In the genomic region with DNA sequence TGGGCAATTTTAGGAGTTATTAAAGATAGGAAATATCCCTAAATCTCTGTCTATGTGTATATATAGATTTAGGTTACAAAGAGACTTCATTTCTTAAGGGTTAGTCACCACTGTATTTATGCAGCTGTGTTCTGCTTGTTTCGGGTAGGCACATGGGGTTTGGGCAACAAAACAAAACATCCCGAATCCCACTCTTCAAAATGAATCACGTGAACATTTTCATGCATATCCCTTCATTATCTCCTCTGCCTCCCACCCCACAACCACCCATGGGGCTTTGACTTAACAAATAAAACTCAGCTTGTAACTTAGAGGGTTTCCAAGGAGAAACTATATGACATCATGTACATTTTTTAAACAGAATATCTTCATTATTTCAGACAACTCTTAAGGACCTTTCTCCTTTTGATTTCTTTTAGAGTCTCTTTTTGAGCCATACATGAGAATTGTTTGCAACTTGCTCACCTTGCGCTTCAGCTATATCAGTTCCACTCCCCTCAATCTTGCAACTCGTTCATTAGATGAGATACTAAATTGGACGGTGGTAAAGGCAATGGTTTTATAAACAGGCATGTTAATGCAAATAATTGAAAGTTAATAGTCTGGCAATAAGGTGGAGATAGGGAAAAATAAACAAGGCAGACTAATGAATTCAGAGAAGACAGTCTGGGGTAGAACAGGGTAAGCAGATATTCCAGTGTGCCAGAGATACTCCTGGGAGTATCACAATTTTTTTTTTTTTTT, we compare ENCODE assay signal across 3 cellular contexts.
TF ChIP-seq lines count a peak whose summit lies in the region.

No MANE protein-coding gene starts in this region.

TF ChIP-seq in SK-N-SH treated with all-trans-retinoic acid at 6 μM for 48 hours, 23 proteins besides CTCF, POLR2A, EP300 and RAD21 (continued from another document):
- TF ChIP-seq, protein P1, sequence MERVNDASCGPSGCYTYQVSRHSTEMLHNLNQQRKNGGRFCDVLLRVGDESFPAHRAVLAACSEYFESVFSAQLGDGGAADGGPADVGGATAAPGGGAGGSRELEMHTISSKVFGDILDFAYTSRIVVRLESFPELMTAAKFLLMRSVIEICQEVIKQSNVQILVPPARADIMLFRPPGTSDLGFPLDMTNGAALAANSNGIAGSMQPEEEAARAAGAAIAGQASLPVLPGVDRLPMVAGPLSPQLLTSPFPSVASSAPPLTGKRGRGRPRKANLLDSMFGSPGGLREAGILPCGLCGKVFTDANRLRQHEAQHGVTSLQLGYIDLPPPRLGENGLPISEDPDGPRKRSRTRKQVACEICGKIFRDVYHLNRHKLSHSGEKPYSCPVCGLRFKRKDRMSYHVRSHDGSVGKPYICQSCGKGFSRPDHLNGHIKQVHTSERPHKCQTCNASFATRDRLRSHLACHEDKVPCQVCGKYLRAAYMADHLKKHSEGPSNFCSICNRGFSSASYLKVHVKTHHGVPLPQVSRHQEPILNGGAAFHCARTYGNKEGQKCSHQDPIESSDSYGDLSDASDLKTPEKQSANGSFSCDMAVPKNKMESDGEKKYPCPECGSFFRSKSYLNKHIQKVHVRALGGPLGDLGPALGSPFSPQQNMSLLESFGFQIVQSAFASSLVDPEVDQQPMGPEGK (CRISPR knock-in tag; IDR thresholded peaks at IDR 0.05; ENCODE audit: borderline replicate concordance), result no peak
- TF ChIP-seq ESRRG (CRISPR knock-in tag; IDR thresholded peaks at IDR 0.05) (no peak), TOX (CRISPR knock-in tag; IDR thresholded peaks at IDR 0.05; ENCODE audit: borderline replicate concordance) (no peak), ZNF70 (CRISPR knock-in tag; IDR thresholded peaks at IDR 0.05) (no peak), CSDC2 (CRISPR knock-in tag; IDR thresholded peaks at IDR 0.05) (no peak), ZC3H10 (CRISPR knock-in tag; IDR thresholded peaks at IDR 0.05) (no peak), BACH2 (CRISPR knock-in tag; IDR thresholded peaks at IDR 0.05; ENCODE audit: borderline replicate concordance) (no peak), ZFP30 (CRISPR knock-in tag; IDR thresholded peaks at IDR 0.05) (no peak)
- TF ChIP-seq, protein P2, sequence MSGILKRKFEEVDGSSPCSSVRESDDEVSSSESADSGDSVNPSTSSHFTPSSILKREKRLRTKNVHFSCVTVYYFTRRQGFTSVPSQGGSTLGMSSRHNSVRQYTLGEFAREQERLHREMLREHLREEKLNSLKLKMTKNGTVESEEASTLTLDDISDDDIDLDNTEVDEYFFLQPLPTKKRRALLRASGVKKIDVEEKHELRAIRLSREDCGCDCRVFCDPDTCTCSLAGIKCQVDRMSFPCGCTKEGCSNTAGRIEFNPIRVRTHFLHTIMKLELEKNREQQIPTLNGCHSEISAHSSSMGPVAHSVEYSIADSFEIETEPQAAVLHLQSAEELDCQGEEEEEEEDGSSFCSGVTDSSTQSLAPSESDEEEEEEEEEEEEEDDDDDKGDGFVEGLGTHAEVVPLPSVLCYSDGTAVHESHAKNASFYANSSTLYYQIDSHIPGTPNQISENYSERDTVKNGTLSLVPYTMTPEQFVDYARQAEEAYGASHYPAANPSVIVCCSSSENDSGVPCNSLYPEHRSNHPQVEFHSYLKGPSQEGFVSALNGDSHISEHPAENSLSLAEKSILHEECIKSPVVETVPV (CRISPR knock-in tag; IDR thresholded peaks at IDR 0.05), result no peak

TF ChIP-seq in SK-N-SH, 30 proteins besides CTCF, POLR2A, EP300 and RAD21 (continued from another document):
- TF ChIP-seq, protein P3, sequence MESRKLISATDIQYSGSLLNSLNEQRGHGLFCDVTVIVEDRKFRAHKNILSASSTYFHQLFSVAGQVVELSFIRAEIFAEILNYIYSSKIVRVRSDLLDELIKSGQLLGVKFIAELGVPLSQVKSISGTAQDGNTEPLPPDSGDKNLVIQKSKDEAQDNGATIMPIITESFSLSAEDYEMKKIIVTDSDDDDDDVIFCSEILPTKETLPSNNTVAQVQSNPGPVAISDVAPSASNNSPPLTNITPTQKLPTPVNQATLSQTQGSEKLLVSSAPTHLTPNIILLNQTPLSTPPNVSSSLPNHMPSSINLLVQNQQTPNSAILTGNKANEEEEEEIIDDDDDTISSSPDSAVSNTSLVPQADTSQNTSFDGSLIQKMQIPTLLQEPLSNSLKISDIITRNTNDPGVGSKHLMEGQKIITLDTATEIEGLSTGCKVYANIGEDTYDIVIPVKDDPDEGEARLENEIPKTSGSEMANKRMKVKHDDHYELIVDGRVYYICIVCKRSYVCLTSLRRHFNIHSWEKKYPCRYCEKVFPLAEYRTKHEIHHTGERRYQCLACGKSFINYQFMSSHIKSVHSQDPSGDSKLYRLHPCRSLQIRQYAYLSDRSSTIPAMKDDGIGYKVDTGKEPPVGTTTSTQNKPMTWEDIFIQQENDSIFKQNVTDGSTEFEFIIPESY (IDR thresholded peaks at IDR 0.05; ENCODE audit: borderline replicate concordance, low read depth), result no peak
- TF ChIP-seq, protein P4, sequence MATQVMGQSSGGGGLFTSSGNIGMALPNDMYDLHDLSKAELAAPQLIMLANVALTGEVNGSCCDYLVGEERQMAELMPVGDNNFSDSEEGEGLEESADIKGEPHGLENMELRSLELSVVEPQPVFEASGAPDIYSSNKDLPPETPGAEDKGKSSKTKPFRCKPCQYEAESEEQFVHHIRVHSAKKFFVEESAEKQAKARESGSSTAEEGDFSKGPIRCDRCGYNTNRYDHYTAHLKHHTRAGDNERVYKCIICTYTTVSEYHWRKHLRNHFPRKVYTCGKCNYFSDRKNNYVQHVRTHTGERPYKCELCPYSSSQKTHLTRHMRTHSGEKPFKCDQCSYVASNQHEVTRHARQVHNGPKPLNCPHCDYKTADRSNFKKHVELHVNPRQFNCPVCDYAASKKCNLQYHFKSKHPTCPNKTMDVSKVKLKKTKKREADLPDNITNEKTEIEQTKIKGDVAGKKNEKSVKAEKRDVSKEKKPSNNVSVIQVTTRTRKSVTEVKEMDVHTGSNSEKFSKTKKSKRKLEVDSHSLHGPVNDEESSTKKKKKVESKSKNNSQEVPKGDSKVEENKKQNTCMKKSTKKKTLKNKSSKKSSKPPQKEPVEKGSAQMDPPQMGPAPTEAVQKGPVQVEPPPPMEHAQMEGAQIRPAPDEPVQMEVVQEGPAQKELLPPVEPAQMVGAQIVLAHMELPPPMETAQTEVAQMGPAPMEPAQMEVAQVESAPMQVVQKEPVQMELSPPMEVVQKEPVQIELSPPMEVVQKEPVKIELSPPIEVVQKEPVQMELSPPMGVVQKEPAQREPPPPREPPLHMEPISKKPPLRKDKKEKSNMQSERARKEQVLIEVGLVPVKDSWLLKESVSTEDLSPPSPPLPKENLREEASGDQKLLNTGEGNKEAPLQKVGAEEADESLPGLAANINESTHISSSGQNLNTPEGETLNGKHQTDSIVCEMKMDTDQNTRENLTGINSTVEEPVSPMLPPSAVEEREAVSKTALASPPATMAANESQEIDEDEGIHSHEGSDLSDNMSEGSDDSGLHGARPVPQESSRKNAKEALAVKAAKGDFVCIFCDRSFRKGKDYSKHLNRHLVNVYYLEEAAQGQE (IDR thresholded peaks at IDR 0.05; ENCODE audit: low read depth, low read length), result no peak
- TF ChIP-seq NFIC (IDR thresholded peaks at IDR 0.05; ENCODE audit: borderline replicate concordance), result no peak
- TF ChIP-seq JUND (IDR thresholded peaks at IDR 0.05), result no peak
- TF ChIP-seq, protein P5, sequence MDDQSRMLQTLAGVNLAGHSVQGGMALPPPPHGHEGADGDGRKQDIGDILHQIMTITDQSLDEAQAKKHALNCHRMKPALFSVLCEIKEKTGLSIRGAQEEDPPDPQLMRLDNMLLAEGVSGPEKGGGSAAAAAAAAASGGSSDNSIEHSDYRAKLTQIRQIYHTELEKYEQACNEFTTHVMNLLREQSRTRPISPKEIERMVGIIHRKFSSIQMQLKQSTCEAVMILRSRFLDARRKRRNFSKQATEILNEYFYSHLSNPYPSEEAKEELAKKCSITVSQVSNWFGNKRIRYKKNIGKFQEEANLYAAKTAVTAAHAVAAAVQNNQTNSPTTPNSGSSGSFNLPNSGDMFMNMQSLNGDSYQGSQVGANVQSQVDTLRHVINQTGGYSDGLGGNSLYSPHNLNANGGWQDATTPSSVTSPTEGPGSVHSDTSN (IDR thresholded peaks at IDR 0.05), result no peak
- no peak for TF ChIP-seq SIN3A (IDR thresholded peaks at IDR 0.05; ENCODE audit: borderline replicate concordance, low read depth, low read length)
- no peak for TF ChIP-seq RFX5 (IDR thresholded peaks at IDR 0.05; ENCODE audit: low read length)
- TF ChIP-seq RXRA (IDR thresholded peaks at IDR 0.05; ENCODE audit: borderline replicate concordance, low read depth), result no peak
- no peak for TF ChIP-seq NRF1 (IDR thresholded peaks at IDR 0.05; ENCODE audit: low read depth, low read length)
- TF ChIP-seq ELF1 (IDR thresholded peaks at IDR 0.05), result no peak
- TF ChIP-seq TCF12 (IDR thresholded peaks at IDR 0.05), result no peak

TF ChIP-seq in WTC11, 78 proteins besides CTCF, POLR2A, EP300 and RAD21 (continued from another document):
- TF ChIP-seq, protein P6, sequence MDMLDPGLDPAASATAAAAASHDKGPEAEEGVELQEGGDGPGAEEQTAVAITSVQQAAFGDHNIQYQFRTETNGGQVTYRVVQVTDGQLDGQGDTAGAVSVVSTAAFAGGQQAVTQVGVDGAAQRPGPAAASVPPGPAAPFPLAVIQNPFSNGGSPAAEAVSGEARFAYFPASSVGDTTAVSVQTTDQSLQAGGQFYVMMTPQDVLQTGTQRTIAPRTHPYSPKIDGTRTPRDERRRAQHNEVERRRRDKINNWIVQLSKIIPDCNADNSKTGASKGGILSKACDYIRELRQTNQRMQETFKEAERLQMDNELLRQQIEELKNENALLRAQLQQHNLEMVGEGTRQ (CRISPR knock-in tag; IDR thresholded peaks at IDR 0.05), result 0 out of 2 replicates have a peak, but pooled peaks have one; percentile 18
- TF ChIP-seq ZNF416 (CRISPR knock-in tag; IDR thresholded peaks at IDR 0.05), result no peak
